ENCODE assay signal across 9 cellular contexts in the genomic region with DNA sequence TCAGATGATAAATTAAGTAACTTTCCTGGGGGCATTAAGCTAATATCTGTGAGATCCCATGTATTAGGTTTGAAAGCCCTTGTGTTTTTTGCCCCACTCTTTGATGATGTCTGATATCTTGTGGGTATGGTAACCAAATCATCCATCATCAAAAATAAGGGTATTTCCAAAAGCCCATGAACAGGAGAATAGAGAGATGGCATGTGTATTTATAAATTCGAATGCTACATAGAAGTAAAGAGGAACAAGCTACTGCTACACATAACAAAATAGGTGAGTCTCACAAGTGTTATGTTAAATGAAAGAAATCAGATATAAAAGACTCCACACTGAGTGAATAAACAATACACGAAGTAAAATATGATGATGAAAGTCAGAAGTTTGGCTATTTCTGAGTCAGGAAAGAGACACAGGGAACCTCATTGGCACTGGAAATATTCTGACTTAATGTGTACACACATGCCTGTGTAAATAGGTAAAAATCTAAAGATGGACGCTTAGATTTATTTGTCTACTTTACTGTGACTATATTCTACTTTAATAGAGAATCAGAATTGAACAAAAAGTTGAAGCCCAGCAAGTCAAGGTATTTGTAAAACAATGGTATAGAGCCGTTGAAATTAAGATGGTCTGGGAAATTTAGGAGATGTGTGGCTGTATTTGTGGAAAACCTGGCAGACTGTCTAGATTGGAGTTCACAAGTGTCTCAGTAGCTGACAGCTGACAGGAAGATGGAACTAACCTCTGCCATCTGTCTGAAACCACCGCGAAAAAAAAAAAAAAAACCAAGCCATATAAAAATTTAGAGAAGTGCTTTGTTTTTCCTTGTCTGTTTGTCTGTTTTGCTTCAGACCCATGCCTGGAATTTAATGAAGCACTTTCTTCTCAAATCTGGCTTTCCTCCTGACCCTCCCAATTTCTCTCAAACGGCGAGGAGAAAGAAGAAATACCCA.
DNase-seq lines count a peak whose midpoint lies in the region; ATAC-seq, FAIRE-seq and TF ChIP-seq lines count a peak whose summit lies in the region.
"Had no signal": no experiment of that assay in that cellular context is flagged by ENCODE, and none has a peak within 500 bp of the region (broad histone marks: within the 10 kb centered on the region; RNA-seq: fewer than 3 reads in every experiment).

No MANE protein-coding gene starts in this region.

- H3K27me3 ChIP-seq in foreskin keratinocyte, result no peaks in the 10 kb centered on the region
- no peaks in the 10 kb centered on the region for H3K27me3 ChIP-seq in skeletal muscle tissue (ENCODE audit: control insufficient read depth in 3 of 3, insufficient read depth in 3 of 3, low read length in 3 of 3)
- H3K27me3 ChIP-seq: dorsolateral prefrontal cortex had no signal

- no peaks in the 10 kb centered on the region for H3K9me3 ChIP-seq in skeletal muscle tissue (ENCODE audit: control insufficient read depth in 3 of 3, low read length in 3 of 3)

- no peak overlapping the region for H3K4me3 ChIP-seq in skeletal muscle tissue (ENCODE audit: low read length in 3 of 3)

- DNase-seq in H54 (ENCODE audit: insufficient read length, low spot score) (no peak), NOMO-1 treated with dmso at 0.1 percent for 144 hours (lab: John Stamatoyannopoulos, UW; ENCODE audit: unreplicated experiment) (peak; percentile 18), foreskin keratinocyte (no peak), NCI-H69 (lab: John Stamatoyannopoulos, UW) (no peak), SK-N-DZ (ENCODE audit: low spot score) (no peak), dedifferentiated amniotic fluid mesenchymal stem cell (ENCODE audit: extremely low spot score) (no peak)
- DNase-seq: dorsolateral prefrontal cortex, NCI-H2081 treated with DMSO at 0.1 percent for 48 hours had no signal

- no peak overlapping the region for H3K9ac ChIP-seq in skeletal muscle tissue (ENCODE audit: low read depth in 1 of 3, low read length in 3 of 3)

- TF ChIP-seq POLR2A in H54 (IDR thresholded peaks at IDR 0.05; ENCODE audit: low read depth, low read length), result no peak

- peak; percentile 6 for FAIRE-seq in H54 (lab: Jason Lieb, UNC)

- ATAC-seq in foreskin keratinocyte, result no peak

- H3K27ac ChIP-seq in foreskin keratinocyte (peak overlapping the region; percentile 54), skeletal muscle tissue (ENCODE audit: low read depth, low read length) (peak overlapping the region; percentile 73)

- no peak for TF ChIP-seq CTCF in foreskin keratinocyte (conservative IDR thresholded peaks at IDR 0.05)

- H3K4me1 ChIP-seq in foreskin keratinocyte (peaks cover 17% of the 10 kb centered on the region), skeletal muscle tissue (ENCODE audit: control insufficient read depth in 3 of 3, insufficient read depth in 3 of 3, low read length in 3 of 3) (peaks cover 3 to 14% (median 4%) of the 10 kb centered on the region in 3 donors)

- no peaks in the 10 kb centered on the region for H3K36me3 ChIP-seq in skeletal muscle tissue (ENCODE audit: control insufficient read depth in 3 of 3, insufficient read depth in 3 of 3, low read length in 3 of 3)
